Comparison of ENCODE assay signal across 11 cellular contexts in genomic region chr15:38560456-38560926, GRCh38. TPM values are rescaled to one million over a fixed set of nuclear protein-coding genes. Genes with fewer than 3 reads are reported as not detected.
DNase-seq lines count a peak whose midpoint lies in the region; ATAC-seq and TF ChIP-seq lines count a peak whose summit lies in the region.
"Had no signal": no experiment of that assay in that cellular context is flagged by ENCODE, and none has a peak within 500 bp of the region (broad histone marks: within the 10 kb centered on the region; RNA-seq: fewer than 3 reads in every experiment).

No MANE protein-coding gene starts in this region.

- peaks cover 72% of the 10 kb centered on the region for H3K36me3 Mint-ChIP-seq in activated CD4-positive, alpha-beta T cell treated with anti-CD3 and anti-CD28 coated beads, Interleukin-2, amount 10 ng/mL, durations not matched to agents 24 days and 14 days (ENCODE audit: low read depth)
- H3K36me3 Mint-ChIP-seq in activated B cell treated with CpG ODN at 0.5 μM for 24 hours (ENCODE audit: low read depth) (peaks cover 53% of the 10 kb centered on the region), natural killer cell (peaks cover 19% of the 10 kb centered on the region), endodermal cell (ENCODE audit: low read depth) (peaks cover 5% of the 10 kb centered on the region)

- H3K36me3 ChIP-seq in endodermal cell (ENCODE audit: control insufficient read depth, insufficient read depth, low read length) = peaks cover 7% of the 10 kb centered on the region

- peak; percentile 76 for DNase-seq in activated CD4-positive, alpha-beta T cell treated with anti-CD3 and anti-CD28 coated beads, Interleukin-2, amount 10 ng/mL, durations not matched to agents 24 days and 14 days
- no peak for DNase-seq in activated CD4-positive, alpha-beta T cell treated with anti-CD3 and anti-CD28 coated beads, Interleukin-2, amount 50 U/mL, for 4 hours
- DNase-seq in activated B cell treated with CpG ODN at 0.5 μM for 24 hours (no peak), natural killer cell (no peak), NCI-H1105 (lab: John Stamatoyannopoulos, UW) (no peak), left lobe of liver (ENCODE audit: low spot score) (no peak), endodermal cell (no peak)
- DNase-seq: DMS79 treated with DMSO at 0.1 percent for 48 hours, NCI-H187 had no signal

- H3K27me3 Mint-ChIP-seq in activated CD4-positive, alpha-beta T cell treated with anti-CD3 and anti-CD28 coated beads, Interleukin-2, amount 10 ng/mL, durations not matched to agents 24 days and 14 days = no peaks in the 10 kb centered on the region
- no peaks in the 10 kb centered on the region for H3K27me3 Mint-ChIP-seq in activated B cell treated with CpG ODN at 0.5 μM for 24 hours
- no peaks in the 10 kb centered on the region for H3K27me3 Mint-ChIP-seq in natural killer cell (ENCODE audit: low read depth in 2 of 2)
- peaks cover 27% of the 10 kb centered on the region for H3K27me3 Mint-ChIP-seq in endodermal cell (ENCODE audit: insufficient read depth)

- H3K27ac ChIP-seq in endodermal cell (ENCODE audit: low read depth, low read length) = no peak overlapping the region

- no peak overlapping the region for H3K9ac ChIP-seq in endodermal cell (ENCODE audit: extremely low read depth, low read length, poor library complexity, severe bottlenecking)

- POLR2A ChIA-PET in activated B cell treated with CpG ODN at 0.5 μM for 24 hours (lab: Charles Lee) = interaction anchor here (1.8 kb wide), 1 partner anchor 112 kb away, joined by 8 read pairs; no protein-coding TSS in a partner anchor

- WGBS in endodermal cell (ENCODE audit: insufficient coverage in 1 of 2, insufficient read length in 1 of 2), 2 experiments = 92 to 93% methylated on average over 6 to 7 of the region's 7 CpGs

- no peaks in the 10 kb centered on the region for H3K9me3 Mint-ChIP-seq in activated CD4-positive, alpha-beta T cell treated with anti-CD3 and anti-CD28 coated beads, Interleukin-2, amount 10 ng/mL, durations not matched to agents 24 days and 14 days
- no peaks in the 10 kb centered on the region for H3K9me3 Mint-ChIP-seq in activated B cell treated with CpG ODN at 0.5 μM for 24 hours
- H3K9me3 Mint-ChIP-seq in natural killer cell = no peaks in the 10 kb centered on the region
- no peaks in the 10 kb centered on the region for H3K9me3 Mint-ChIP-seq in endodermal cell

- H3K27ac Mint-ChIP-seq in activated CD4-positive, alpha-beta T cell treated with anti-CD3 and anti-CD28 coated beads, Interleukin-2, amount 10 ng/mL, durations not matched to agents 24 days and 14 days = peak overlapping the region; percentile 99
- H3K27ac Mint-ChIP-seq in activated B cell treated with CpG ODN at 0.5 μM for 24 hours (peak overlapping the region; percentile 36), natural killer cell (peak overlapping the region; percentile 81 to 94), endodermal cell (no peak overlapping the region)

- CTCF ChIA-PET in activated B cell treated with CpG ODN at 0.5 μM for 24 hours (lab: Charles Lee) = interaction anchor here (1.4 to 6.3 kb wide), 3 partner anchors 123 to 129 kb away, joined by 5 to 218 read pairs (median 138); no protein-coding TSS in a partner anchor

- peak overlapping the region; percentile 95 for H3K4me3 Mint-ChIP-seq in activated CD4-positive, alpha-beta T cell treated with anti-CD3 and anti-CD28 coated beads, Interleukin-2, amount 10 ng/mL, durations not matched to agents 24 days and 14 days
- no peak overlapping the region for H3K4me3 Mint-ChIP-seq in activated B cell treated with CpG ODN at 0.5 μM for 24 hours
- H3K4me3 Mint-ChIP-seq in natural killer cell = peak overlapping the region; percentile 78
- no peak overlapping the region for H3K4me3 Mint-ChIP-seq in endodermal cell

- intact Hi-C loops in activated CD4-positive, alpha-beta T cell treated with anti-CD3 and anti-CD28 coated beads, Interleukin-2, amount 10 ng/mL, durations not matched to agents 24 days and 14 days (cut with micrococcal nuclease) = loop anchor here (1.0 to 5.0 kb wide), 8 partner anchors 22 to 128 kb away; no protein-coding TSS in a partner anchor
- intact Hi-C loops in activated B cell treated with CpG ODN at 0.5 μM for 24 hours (cut with micrococcal nuclease) (loop anchor here (5.0 kb wide), 1 partner anchor 48 kb away; no protein-coding TSS in a partner anchor), natural killer cell (cut with micrococcal nuclease) (loop anchor here (5.0 to 10.0 kb wide), 3 partner anchors 52 to 116 kb away; no protein-coding TSS in a partner anchor)

- peaks cover 80% of the 10 kb centered on the region for H3K4me1 Mint-ChIP-seq in activated CD4-positive, alpha-beta T cell treated with anti-CD3 and anti-CD28 coated beads, Interleukin-2, amount 10 ng/mL, durations not matched to agents 24 days and 14 days
- H3K4me1 Mint-ChIP-seq in activated B cell treated with CpG ODN at 0.5 μM for 24 hours = peaks cover 78% of the 10 kb centered on the region
- peaks cover 92 to 94% of the 10 kb centered on the region in 2 donors for H3K4me1 Mint-ChIP-seq in natural killer cell
- H3K4me1 Mint-ChIP-seq in endodermal cell = peaks cover 56% of the 10 kb centered on the region

- peak; percentile 21 for ATAC-seq in HG02642 (IDR thresholded peaks at IDR 0.05; ENCODE audit: poor library complexity, unreplicated experiment)
- no peak for ATAC-seq in activated B cell treated with CpG ODN at 0.5 μM for 24 hours (ENCODE audit: low read depth)
- ATAC-seq in natural killer cell = no peak
- ATAC-seq in left lobe of liver = no peak

- peaks cover 35% of the 10 kb centered on the region for H3K27me3 ChIP-seq in endodermal cell (ENCODE audit: control insufficient read depth, insufficient read depth, low read length, poor library complexity, severe bottlenecking)

- no peaks in the 10 kb centered on the region for H3K9me3 ChIP-seq in endodermal cell (ENCODE audit: control insufficient read depth, low read length)

- no peak for TF ChIP-seq CTCF in activated B cell treated with CpG ODN at 0.5 μM for 24 hours (IDR thresholded peaks at IDR 0.05)
- no peak for TF ChIP-seq CTCF in natural killer cell (IDR thresholded peaks at IDR 0.05)
- TF ChIP-seq CTCF in endodermal cell (conservative IDR thresholded peaks at IDR 0.05) = no peak

- peaks cover 15% of the 10 kb centered on the region for H3K4me1 ChIP-seq in endodermal cell (ENCODE audit: control insufficient read depth, insufficient read depth, low read length)

- no peak overlapping the region for H3K4me3 ChIP-seq in endodermal cell (ENCODE audit: low read length)
- H3K4me3 ChIP-seq: lung had no signal

RNA-seq across cellular contexts. Expression of gene RASGRP1, which starts 4.1 kb away (rescaled TPM):
- total RNA-seq in activated CD4-positive, alpha-beta T cell treated with anti-CD3 and anti-CD28 coated beads, Interleukin-2, amount 10 ng/mL, durations not matched to agents 24 days and 14 days = 94.4 and 94.7 TPM in 2 replicates
- 37.7 and 39.2 TPM in 2 replicates for total RNA-seq in activated B cell treated with CpG ODN at 0.5 μM for 24 hours
- 100 to 1,000 TPM in 1 of 3 donors, 10 to 100 TPM in 2; 65.9 to 122 (median 96.5) TPM for total RNA-seq in natural killer cell
- 0.28 TPM for total RNA-seq in left lobe of liver
- total RNA-seq in endodermal cell = 1 to 10 TPM; 7.0 to 8.8 TPM
- polyA plus RNA-seq in endodermal cell (2013, experiment 1 of 2) = 5.4 TPM
- 5.1 TPM for polyA plus RNA-seq in endodermal cell (2013, experiment 2 of 2)

Comparison
In these comparisons a context has a peak if more than half of its experiments do, and no peak if none do; other contexts are left out.
1. H3K4me3 Mint-ChIP-seq: peak in activated CD4-positive, alpha-beta T cell treated with anti-CD3 and anti-CD28 coated beads, Interleukin-2, amount 10 ng/mL, durations not matched to agents 24 days and 14 days (single experiment) and natural killer cell (single experiment); none in activated B cell treated with CpG ODN at 0.5 μM for 24 hours (single experiment) and endodermal cell (single experiment).